ENCODE assay signal across 8 cellular contexts in genomic region chr15:82952156-82953081, GRCh38. TPM values are rescaled to one million over a fixed set of nuclear protein-coding genes. Genes with fewer than 3 reads are reported as not detected.
DNase-seq lines count a peak whose midpoint lies in the region; ATAC-seq and TF ChIP-seq lines count a peak whose summit lies in the region.

HOMER2 (minus strand) TSS chr15:82952720; CDS start chr15:82952535, 185 bp downstream.

- CTCF ChIA-PET in HEK293T (lab: Yijun Ruan, JAX) (no interaction called here), T-cell (lab: Charles Lee) (interaction anchor here in 1 of 2 donors (1.2 kb wide), 1 partner anchor 47 kb away, joined by 3 read pairs; no protein-coding TSS in a partner anchor)

- intact Hi-C loops in CD14-positive monocyte (cut with micrococcal nuclease): no loop called here

- H3K4me1 ChIP-seq in tibial nerve: peaks cover 0 to 11% (median 2%) of the 10 kb centered on the region in 4 donors

- TF ChIP-seq CTCF in CD14-positive monocyte (IDR thresholded peaks at IDR 0.05) (no peak), tibial nerve (IDR thresholded peaks at IDR 0.05) (no peak)

- H3K27ac Mint-ChIP-seq in CD14-positive monocyte: peak within 1 kb of the TSS in 1 of 7 donors; percentile 37
- H3K27ac Mint-ChIP-seq in T-cell: no peak within 1 kb of the TSS
- H3K27ac Mint-ChIP-seq in effector memory CD8-positive, alpha-beta T cell: no peak within 1 kb of the TSS

- H3K27me3 Mint-ChIP-seq in CD14-positive monocyte (ENCODE audit: low read depth in 3 of 3) (peaks cover 7 to 18% (median 14%) of the 10 kb centered on the region in 3 donors), T-cell (peaks cover 3 to 13% of the 10 kb centered on the region in 2 donors)
- H3K27me3 Mint-ChIP-seq in effector memory CD8-positive, alpha-beta T cell: peaks cover 0 to 3% of the 10 kb centered on the region in 2 donors

- no peak for DNase-seq in CD14-positive monocyte (ENCODE audit: low spot score)
- DNase-seq in HEK293T (ENCODE audit: extremely low spot score): peak; percentile 70
- peak in 9 of 34 experiments; percentile 1 to 9 (median 2) for DNase-seq in T-cell
- DNase-seq in effector memory CD8-positive, alpha-beta T cell: no peak
- DNase-seq in mesenteric fat pad (ENCODE audit: low spot score): peak; percentile 73
- no peak for DNase-seq in tibial nerve (ENCODE audit: low spot score in 2 of 2)
- DNase-seq in hippocampal formation (lab: John Stamatoyannopoulos, UW): no peak

- ATAC-seq in T-cell (replicated peaks in 1 of 4): peak; percentile 62 to 80 (median 70)
- peak; percentile 43 for ATAC-seq in effector memory CD8-positive, alpha-beta T cell (replicated peaks)
- ATAC-seq in GM19035 (IDR thresholded peaks at IDR 0.05; ENCODE audit: unreplicated experiment): no peak

- H3K4me1 Mint-ChIP-seq in CD14-positive monocyte (peaks cover 3% of the 10 kb centered on the region), T-cell (peaks cover 0 to 4% (median 2%) of the 10 kb centered on the region in 3 donors)
- H3K4me1 Mint-ChIP-seq in effector memory CD8-positive, alpha-beta T cell (ENCODE audit: low read depth in 2 of 2): no peaks in the 10 kb centered on the region

- H3K36me3 ChIP-seq in tibial nerve: no peaks in the 10 kb centered on the region

- POLR2A ChIA-PET in HEK293T (lab: Yijun Ruan, JAX) (interaction anchor here (1.0 kb wide), 1 partner anchor 33 kb away, joined by 4 read pairs; the partner anchor contains the start of gene RAMAC), T-cell (lab: Charles Lee) (no interaction called here)

- H3K27me3 ChIP-seq in tibial nerve: peaks cover 0 to 25% of the 10 kb centered on the region in 2 donors

- H3K4me3 ChIP-seq in tibial nerve: peak within 1 kb of the TSS; percentile 23 to 71 (median 36)

- WGBS in tibial nerve, 2 donors: 1 to 6% methylated on average over 13 to 32 of the region's 119 CpGs

- TF ChIP-seq POLR2A in tibial nerve (IDR thresholded peaks at IDR 0.05): no peak

- H3K9me3 ChIP-seq in tibial nerve: no peaks in the 10 kb centered on the region

- TF ChIP-seq EP300 in tibial nerve (IDR thresholded peaks at IDR 0.05): no peak

- H3K4me3 Mint-ChIP-seq in CD14-positive monocyte (peak within 1 kb of the TSS; percentile 72 to 83), T-cell (peak within 1 kb of the TSS; percentile 58 to 75 (median 73))
- peak within 1 kb of the TSS in 1 of 2 donors; percentile 56 for H3K4me3 Mint-ChIP-seq in effector memory CD8-positive, alpha-beta T cell

- H3K36me3 Mint-ChIP-seq in CD14-positive monocyte (no peaks in the 10 kb centered on the region), T-cell (no peaks in the 10 kb centered on the region)
- no peaks in the 10 kb centered on the region for H3K36me3 Mint-ChIP-seq in effector memory CD8-positive, alpha-beta T cell (ENCODE audit: insufficient read depth)

- H3K9me3 Mint-ChIP-seq in CD14-positive monocyte (peaks cover 0 to 10% (median 2%) of the 10 kb centered on the region in 7 donors), T-cell (no peaks in the 10 kb centered on the region)
- no peaks in the 10 kb centered on the region for H3K9me3 Mint-ChIP-seq in effector memory CD8-positive, alpha-beta T cell

- H3K27ac ChIP-seq in tibial nerve: peak within 1 kb of the TSS in 1 of 4 donors; percentile 65

TF ChIP-seq in HEK293T, 16 proteins besides CTCF, POLR2A, EP300 and RAD21:
- TF ChIP-seq FOXM1 (IDR thresholded peaks at IDR 0.05; ENCODE audit: borderline replicate concordance) (peak; percentile 46; the same call in 1 of the 2 replicates), CTBP1 (IDR thresholded peaks at IDR 0.05; ENCODE audit: borderline replicate concordance) (no peak), PKNOX1 (IDR thresholded peaks at IDR 0.05) (no peak), ZNF384 (IDR thresholded peaks at IDR 0.05) (no peak), ARNT (IDR thresholded peaks at IDR 0.05) (no peak), SUZ12 (IDR thresholded peaks at IDR 0.05) (no peak), L3MBTL2 (conservative IDR thresholded peaks at IDR 0.05) (peak; percentile 54), TARDBP (IDR thresholded peaks at IDR 0.05) (no peak), BHLHE40 (IDR thresholded peaks at IDR 0.05; ENCODE audit: borderline replicate concordance) (no peak), NFRKB (IDR thresholded peaks at IDR 0.05) (no peak), LEF1 (IDR thresholded peaks at IDR 0.05; ENCODE audit: borderline replicate concordance) (no peak; the same call in 1 of the 2 replicates)

RNA-seq across cellular contexts. Expression of gene HOMER2, which starts in this region (rescaled TPM):
- 1 to 10 TPM in 1 of 2 donors, under 1 TPM in 1; 0.92 to 1.6 TPM for polyA plus RNA-seq in CD14-positive monocyte
- 1 to 10 TPM; 2.7 to 9.1 (median 7.3) TPM for total RNA-seq in T-cell
- total RNA-seq in mesenteric fat pad: 2.9 TPM
- 100 to 1,000 TPM in 1 of 4 donors, 10 to 100 TPM in 3; 25.5 to 950 (median 39.0) TPM for total RNA-seq in tibial nerve

Comparison
In these comparisons a context has a peak if more than half of its experiments do, and no peak if none do; other contexts are left out.
1. DNase-seq: peak in HEK293T (single experiment) and mesenteric fat pad (single experiment); none in CD14-positive monocyte (single experiment), effector memory CD8-positive, alpha-beta T cell (0 of 3), tibial nerve (0 of 2) and hippocampal formation (0 of 2).